8 cellular contexts compared by ENCODE assay signal in the genomic region with DNA sequence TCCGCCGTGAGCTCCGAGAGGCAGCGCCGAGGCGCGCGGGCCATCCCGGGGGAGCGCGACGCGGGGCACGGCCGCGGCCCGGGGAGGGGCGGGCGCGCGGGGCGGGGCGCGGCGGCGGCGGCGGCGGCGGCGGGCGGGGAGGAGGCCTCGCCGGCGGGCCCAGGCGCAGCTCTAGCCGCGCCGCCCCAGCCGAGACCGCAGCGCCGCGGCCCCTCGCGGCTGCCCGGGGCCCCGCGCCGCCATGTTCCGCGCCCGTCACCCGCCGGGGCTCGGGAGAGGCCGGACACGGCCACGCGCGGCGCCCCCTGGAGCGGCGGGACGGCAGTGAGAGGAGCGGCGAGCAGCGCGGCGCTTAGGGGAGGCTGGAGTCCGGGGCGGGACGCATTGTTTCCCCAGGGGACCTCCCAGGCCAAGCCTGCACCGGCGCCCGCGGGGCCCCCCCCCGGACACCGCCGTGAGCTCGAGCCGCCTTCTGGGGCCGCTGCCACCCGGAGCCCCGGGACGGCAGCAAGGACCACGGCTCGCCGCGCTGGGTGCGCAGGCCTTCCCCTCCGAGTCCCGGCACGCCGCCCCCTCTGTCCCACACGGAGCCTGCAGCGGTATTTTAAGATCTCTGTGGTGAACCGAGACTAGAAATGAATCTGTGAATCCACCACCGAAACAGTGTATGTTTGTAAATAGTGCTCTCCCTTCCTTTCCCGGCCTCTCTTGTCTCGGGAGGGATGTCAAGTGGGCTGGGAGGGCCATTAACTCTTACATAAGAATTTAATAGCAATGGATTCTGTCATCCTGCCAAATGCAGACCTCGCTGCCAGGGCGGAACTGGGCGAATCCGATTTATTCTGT. TPM values are rescaled to one million over a fixed set of nuclear protein-coding genes. Genes with fewer than 3 reads are reported as not detected.
DNase-seq lines count a peak whose midpoint lies in the region; ATAC-seq and TF ChIP-seq lines count a peak whose summit lies in the region.

A gene (minus strand): TSS at position 60 of the 846 bp plus-strand sequence. CDS start 172 bp downstream, outside the sequence.

- intact Hi-C loops in CD4-positive, alpha-beta T cell (cut with DNase I, micrococcal nuclease), result no loop called here

- ATAC-seq in CD4-positive, alpha-beta T cell (ENCODE audit: poor library complexity), result peak; percentile 64
- ATAC-seq in GM19351 (IDR thresholded peaks at IDR 0.05; ENCODE audit: unreplicated experiment) (peak; percentile 73), HG03378 (IDR thresholded peaks at IDR 0.05; ENCODE audit: unreplicated experiment) (peak; percentile 93)

- peak within 1 kb of the TSS; percentile 68 for H3K4me3 ChIP-seq in mucosa of stomach (ENCODE audit: low read length)
- H3K4me3 ChIP-seq in suprapubic skin, result peak within 1 kb of the TSS; percentile 91

- POLR2A ChIA-PET in CD4-positive, alpha-beta T cell (lab: Charles Lee), result no interaction called here

- H3K9me3 Mint-ChIP-seq in CD4-positive, alpha-beta T cell, result no peaks in the 10 kb centered on the region
- no peaks in the 10 kb centered on the region for H3K9me3 Mint-ChIP-seq in activated T-cell treated with anti-CD3 and anti-CD28 coated beads, Interleukin-2, amount 50 U/mL, for 24 hours

- peak within 1 kb of the TSS; percentile 94 for H3K4me3 Mint-ChIP-seq in CD4-positive, alpha-beta T cell
- peak within 1 kb of the TSS; percentile 74 for H3K4me3 Mint-ChIP-seq in activated T-cell treated with anti-CD3 and anti-CD28 coated beads, Interleukin-2, amount 50 U/mL, for 24 hours

- H3K36me3 ChIP-seq in mucosa of stomach (ENCODE audit: control insufficient read depth, insufficient read depth, low read length) (no peaks in the 10 kb centered on the region), suprapubic skin (no peaks in the 10 kb centered on the region)

- H3K4me1 Mint-ChIP-seq in CD4-positive, alpha-beta T cell (ENCODE audit: low read depth), result peaks cover 7% of the 10 kb centered on the region
- peaks cover 12% of the 10 kb centered on the region for H3K4me1 Mint-ChIP-seq in activated T-cell treated with anti-CD3 and anti-CD28 coated beads, Interleukin-2, amount 50 U/mL, for 24 hours (ENCODE audit: low read depth)

- peak in 4 of 10 experiments; percentile 5 to 34 (median 13) for DNase-seq in CD4-positive, alpha-beta T cell
- peak; percentile 73 for DNase-seq in NCI-H510A treated with DMSO at 0.1 percent for 48 hours (lab: John Stamatoyannopoulos, UW)
- peak; percentile 56 for DNase-seq in activated T-cell treated with anti-CD3 and anti-CD28 coated beads, Interleukin-2, amount 50 U/mL, for 24 hours
- DNase-seq in fibroblast of gingiva (ENCODE audit: low read depth), result peak; percentile 72
- DNase-seq in suprapubic skin (ENCODE audit: low spot score in 2 of 2), result peak; percentile 85 to 86

- peaks cover 16% of the 10 kb centered on the region for H3K4me1 ChIP-seq in mucosa of stomach (ENCODE audit: control insufficient read depth, insufficient read depth, low read length)
- H3K4me1 ChIP-seq in suprapubic skin, result peaks cover 43% of the 10 kb centered on the region

- no peak for TF ChIP-seq CTCF in CD4-positive, alpha-beta T cell (IDR thresholded peaks at IDR 0.05)
- no peak for TF ChIP-seq CTCF in suprapubic skin (IDR thresholded peaks at IDR 0.05)

- peak within 1 kb of the TSS; percentile 72 for H3K9ac ChIP-seq in mucosa of stomach (ENCODE audit: low read length)

- no peak for TF ChIP-seq EP300 in suprapubic skin (IDR thresholded peaks at IDR 0.05)

- WGBS in suprapubic skin, result under 1% methylated on average over 45 of the region's 105 CpGs

- no peak within 1 kb of the TSS for H3K27ac Mint-ChIP-seq in CD4-positive, alpha-beta T cell
- H3K27ac Mint-ChIP-seq in activated T-cell treated with anti-CD3 and anti-CD28 coated beads, Interleukin-2, amount 50 U/mL, for 24 hours, result no peak within 1 kb of the TSS

- CTCF ChIA-PET in CD4-positive, alpha-beta T cell (lab: Charles Lee), result no interaction called here

- peaks cover 68% of the 10 kb centered on the region for H3K27me3 Mint-ChIP-seq in CD4-positive, alpha-beta T cell
- H3K27me3 Mint-ChIP-seq in activated T-cell treated with anti-CD3 and anti-CD28 coated beads, Interleukin-2, amount 50 U/mL, for 24 hours, result peaks cover 79% of the 10 kb centered on the region

- H3K9me3 ChIP-seq in CD4-positive, alpha-beta T cell (ENCODE audit: control insufficient read depth, low read length), result no peaks in the 10 kb centered on the region
- H3K9me3 ChIP-seq in mucosa of stomach (ENCODE audit: control insufficient read depth, low read length) (no peaks in the 10 kb centered on the region), suprapubic skin (no peaks in the 10 kb centered on the region)

- no peak within 1 kb of the TSS for H3K27ac ChIP-seq in CD4-positive, alpha-beta T cell (ENCODE audit: low read depth, low read length)
- peak within 1 kb of the TSS; percentile 98 for H3K27ac ChIP-seq in suprapubic skin

- peaks cover 4% of the 10 kb centered on the region for H3K36me3 Mint-ChIP-seq in CD4-positive, alpha-beta T cell (ENCODE audit: low read depth)
- no peaks in the 10 kb centered on the region for H3K36me3 Mint-ChIP-seq in activated T-cell treated with anti-CD3 and anti-CD28 coated beads, Interleukin-2, amount 50 U/mL, for 24 hours (ENCODE audit: low read depth)

- peaks cover 46% of the 10 kb centered on the region for H3K27me3 ChIP-seq in CD4-positive, alpha-beta T cell (ENCODE audit: control insufficient read depth, insufficient read depth, low read length)
- H3K27me3 ChIP-seq in mucosa of stomach (ENCODE audit: control insufficient read depth, insufficient read depth, low read length) (no peaks in the 10 kb centered on the region), suprapubic skin (no peaks in the 10 kb centered on the region)

- TF ChIP-seq POLR2A in suprapubic skin (IDR thresholded peaks at IDR 0.05), result no peak

RNA-seq across cellular contexts. Expression of the gene that starts here (rescaled TPM):
- 1 to 10 TPM in 1 of 2 experiments, under 1 TPM in 1; 0.91 to 1.4 TPM for total RNA-seq in CD4-positive, alpha-beta T cell
- total RNA-seq in suprapubic skin, result 10 to 100 TPM; 73.0 to 91.9 (median 78.9) TPM

Comparison
In these comparisons a context has a peak if more than half of its experiments do, and no peak if none do; other contexts are left out.
1. RNA of the gene that starts here (total RNA-seq): 73.0 to 91.9 TPM in suprapubic skin; 0.91 to 1.4 TPM in CD4-positive, alpha-beta T cell; every median in the first group is over 10 times any median in the second.
2. Peak in every context shown above with its lines, with median percentiles within 50 percentile points of each other: ATAC-seq.